Comparison of ENCODE assay signal across 17 cellular contexts in the genomic region with DNA sequence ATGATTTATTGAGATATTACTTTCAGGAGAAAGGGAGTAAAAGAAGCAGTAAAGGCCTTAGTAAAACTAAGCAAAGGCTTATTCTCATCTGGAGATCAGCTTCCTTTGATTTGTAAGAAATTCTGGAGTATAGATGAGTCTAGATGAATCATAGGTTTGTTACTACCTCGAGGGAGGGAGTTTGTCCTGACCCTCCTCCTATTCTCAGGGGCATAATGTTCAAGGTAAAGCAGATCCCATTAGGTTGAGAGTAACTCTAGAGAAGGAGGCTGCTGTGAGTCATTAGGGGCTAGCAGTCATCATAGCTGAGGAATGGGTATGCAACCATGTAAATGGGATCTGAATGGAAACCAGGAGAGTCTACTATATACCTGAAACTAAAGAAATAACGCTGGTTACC.
"Had no signal": no experiment of that assay in that cellular context is flagged by ENCODE, and none has a peak within 500 bp of the region (broad histone marks: within the 10 kb centered on the region; RNA-seq: fewer than 3 reads in every experiment).

No MANE protein-coding gene starts in this region.

- H3K36me3 ChIP-seq: MG63, Peyer's patch, SJCRH30 had no signal

- H3K27me3 ChIP-seq: MG63, Peyer's patch, SJCRH30 had no signal

- H3K4me2 ChIP-seq: PC-9 had no signal

- H3K27ac ChIP-seq: PC-9, Peyer's patch, SJCRH30 had no signal

- H3K4me3 ChIP-seq: MG63, PC-9, Peyer's patch, SJCRH30 had no signal

- H2AFZ ChIP-seq: PC-9 had no signal

- FAIRE-seq: HTR-8/SVneo had no signal

- DNase-seq: KBM-7, MG63, NCI-H1092, NCI-H1436 treated with DMSO at 0.1 percent for 48 hours, NCI-H1694, NCI-H1930, NCI-H2081, NCI-H2107, NCI-H2227 treated with DMSO at 0.1 percent for 48 hours, NCI-H524, NCI-H526 treated with DMSO at 0.1 percent for 48 hours, NCI-H748 treated with DMSO at 0.1 percent for 48 hours, PC-9, Peyer's patch, SHP77 treated with DMSO at 0.1 percent for 48 hours, SJCRH30 had no signal

- H3K9me3 ChIP-seq: Peyer's patch, SJCRH30 had no signal

- H3K4me1 ChIP-seq: Peyer's patch, SJCRH30 had no signal
